10 cellular contexts compared by ENCODE assay signal in genomic region chr1:53110370-53111072, GRCh38. TPM values are rescaled to one million over a fixed set of nuclear protein-coding genes. Genes with fewer than 3 reads are reported as not detected.
DNase-seq lines count a peak whose midpoint lies in the region; ATAC-seq, FAIRE-seq and TF ChIP-seq lines count a peak whose summit lies in the region.
"Had no signal": no experiment of that assay in that cellular context is flagged by ENCODE, and none has a peak within 500 bp of the region (broad histone marks: within the 10 kb centered on the region; RNA-seq: fewer than 3 reads in every experiment).

No MANE protein-coding gene starts in this region.

- DNase-seq in HTR-8/SVneo (ENCODE audit: insufficient read length, low spot score) (no peak), Peyer's patch (no peak), fibroblast of the aortic adventitia (ENCODE audit: low read depth) (peak; percentile 72), epidermal melanocyte (ENCODE audit: insufficient read length, low spot score) (no peak), DMS79 (lab: John Stamatoyannopoulos, UW) (no peak)
- peak; percentile 10 to 45 for DNase-seq in stimulated activated CD8-positive, alpha-beta memory T cell treated with anti-CD3 and anti-CD28 coated beads, Interleukin-15, amount 100 ng/mL, for 48 hours (ENCODE audit: low read depth in 2 of 2)
- DNase-seq: NCI-H1105 had no signal

- H3K27ac ChIP-seq in Peyer's patch, result peak overlapping the region in 3 of 4 donors; percentile 62 to 88 (median 83)

- peak; percentile 23 for FAIRE-seq in HTR-8/SVneo (lab: Jason Lieb, UNC)

- H3K27me3 ChIP-seq in Peyer's patch, result no peaks in the 10 kb centered on the region

- H3K9me3 ChIP-seq in Peyer's patch, result no peaks in the 10 kb centered on the region

- H3K4me3 ChIP-seq in Peyer's patch (no peak overlapping the region), fibroblast of the aortic adventitia (ENCODE audit: low read depth, low read length) (no peak overlapping the region)

- no peak for TF ChIP-seq POLR2A in Peyer's patch (IDR thresholded peaks at IDR 0.05)

- no peak for TF ChIP-seq CTCF in Peyer's patch (IDR thresholded peaks at IDR 0.05)
- no peak for TF ChIP-seq CTCF in fibroblast of the aortic adventitia (IDR thresholded peaks at IDR 0.05; ENCODE audit: insufficient read depth, low read length)

- H3K36me3 ChIP-seq in Peyer's patch, result no peaks in the 10 kb centered on the region

- peaks cover 0 to 45% (median 3%) of the 10 kb centered on the region in 4 donors for H3K4me1 ChIP-seq in Peyer's patch

- ATAC-seq in HG02981 (IDR thresholded peaks at IDR 0.05; ENCODE audit: unreplicated experiment) (no peak), GM21737 (IDR thresholded peaks at IDR 0.05; ENCODE audit: unreplicated experiment) (no peak)

RNA-seq across cellular contexts. Expression of gene SLC1A7, which starts 31.9 kb away (rescaled TPM):
- total RNA-seq in Peyer's patch (10 to 100 TPM in 1 of 4 donors, 1 to 10 TPM in 2, not detected in 1; 4.7 to 12.8 (median 9.4) TPM), fibroblast of the aortic adventitia (ENCODE audit: low replicate concordance) (0.41 and 3.8 TPM in 2 replicates)
- total RNA-seq: cerebellum had no signal

RNA-seq across cellular contexts. Expression of gene PODN, which starts 48.5 kb away (rescaled TPM):
- total RNA-seq in Peyer's patch, result 10 to 100 TPM in 3 of 4 donors, 1 to 10 TPM in 1; 7.0 to 32.2 (median 17.0) TPM
- total RNA-seq in fibroblast of the aortic adventitia (ENCODE audit: low replicate concordance), result 47.5 and 176 TPM in 2 replicates

Comparison
In these comparisons a context has a peak if more than half of its experiments do, and no peak if none do; other contexts are left out.
1. DNase-seq: peak in fibroblast of the aortic adventitia (single experiment) and stimulated activated CD8-positive, alpha-beta memory T cell treated with anti-CD3 and anti-CD28 coated beads, Interleukin-15, amount 100 ng/mL, for 48 hours (2 of 2); none in HTR-8/SVneo (single experiment), Peyer's patch (0 of 3), epidermal melanocyte (single experiment) and DMS79 (single experiment).